13 cellular contexts compared by ENCODE assay signal in genomic region chr15:99155961-99156443, GRCh38. TPM values are rescaled to one million over a fixed set of nuclear protein-coding genes. Genes with fewer than 3 reads are reported as not detected.
DNase-seq lines count a peak whose midpoint lies in the region; ATAC-seq and TF ChIP-seq lines count a peak whose summit lies in the region.
"Had no signal": no experiment of that assay in that cellular context is flagged by ENCODE, and none has a peak within 500 bp of the region (broad histone marks: within the 10 kb centered on the region; RNA-seq: fewer than 3 reads in every experiment).

No MANE protein-coding gene starts in this region.

- H3K36me3 ChIP-seq in DND-41 (ENCODE audit: insufficient read depth, low read length) = peaks cover 20% of the 10 kb centered on the region; the same call in 1 of the 2 replicates
- H3K36me3 ChIP-seq in IMR-90 (ENCODE audit: control insufficient read depth, insufficient read depth, low read length) = peaks cover 7% of the 10 kb centered on the region
- peaks cover under 1% of the 10 kb centered on the region for H3K36me3 ChIP-seq in mammary epithelial cell (ENCODE audit: insufficient read depth, low read length)
- H3K36me3 ChIP-seq in mucosa of descending colon (ENCODE audit: low read depth) = no peaks in the 10 kb centered on the region
- H3K36me3 ChIP-seq in aorta (ENCODE audit: control insufficient read depth in 1 of 2, insufficient read depth in 2 of 2, low read length in 1 of 2) = no peaks in the 10 kb centered on the region

- no peaks in the 10 kb centered on the region for H4K20me1 ChIP-seq in DND-41 (ENCODE audit: insufficient read depth, low read length)
- H4K20me1 ChIP-seq in IMR-90 (ENCODE audit: insufficient read depth, low read length) = no peaks in the 10 kb centered on the region
- no peaks in the 10 kb centered on the region for H4K20me1 ChIP-seq in mammary epithelial cell (ENCODE audit: insufficient read depth, low read length)

- intact Hi-C loops in IMR-90 (cut with micrococcal nuclease) (no loop called here), mammary epithelial cell (cut with micrococcal nuclease) (no loop called here), mucosa of descending colon (cut with DNase I, micrococcal nuclease) (no loop called here), aorta (cut with DNase I) (no loop called here)

- 0 out of 2 replicates have a peak overlapping the region, but pooled peaks have one; percentile 8 for H3K23ac ChIP-seq in IMR-90 (ENCODE audit: low read depth, low read length)

- TF ChIP-seq CTCF in DND-41 (IDR thresholded peaks at IDR 0.05; ENCODE audit: borderline replicate concordance, extremely low read depth, low read length, poor library complexity, severe bottlenecking) = no peak
- TF ChIP-seq CTCF in IMR-90 (conservative IDR thresholded peaks at IDR 0.05; ENCODE audit: low read depth, low read length) = no peak
- no peak for TF ChIP-seq CTCF in mammary epithelial cell (conservative IDR thresholded peaks at IDR 0.05 in 1 of 2, IDR thresholded peaks at IDR 0.05 in 1 of 2; ENCODE audit: extremely low read depth in 1 of 2, insufficient read depth in 1 of 2, low read depth in 1 of 2, low read length in 2 of 2)
- no peak for TF ChIP-seq CTCF in mucosa of descending colon (IDR thresholded peaks at IDR 0.05)

- in situ Hi-C loops in IMR-90 (cut with MboI; ENCODE audit: low sequenced_read_pairs) = no loop called here
- in situ Hi-C loops in mammary epithelial cell (cut with MboI; ENCODE audit: low sequenced_read_pairs in 2 of 2) = no loop called here

- H2BK5ac ChIP-seq in IMR-90 (ENCODE audit: low read depth, low read length, poor library complexity, severe bottlenecking) = no peak overlapping the region

- H3K4me2 ChIP-seq in DND-41 (ENCODE audit: insufficient read depth, low read length) = no peak overlapping the region
- H3K4me2 ChIP-seq in IMR-90 (ENCODE audit: low read depth, low read length) = no peak overlapping the region
- no peak overlapping the region for H3K4me2 ChIP-seq in mammary epithelial cell (ENCODE audit: insufficient read depth, low read depth, low read length)

- H3K79me2 ChIP-seq in DND-41 (ENCODE audit: insufficient read depth, low read length) = no peaks in the 10 kb centered on the region
- H3K79me2 ChIP-seq in mammary epithelial cell (ENCODE audit: insufficient read depth, low read length) = no peaks in the 10 kb centered on the region

- dilution Hi-C loops in IMR-90 (cut with HindIII; ENCODE audit: low sequenced_read_pairs, unreplicated experiment) = no loop called here
- dilution Hi-C loops in mammary epithelial cell (cut with HindIII; ENCODE audit: low sequenced_read_pairs) = no loop called here

- H4K5ac ChIP-seq in IMR-90 (ENCODE audit: low read depth, low read length) = no peak overlapping the region

- BruUV-seq in IMR-90 (replicated peaks; lab: Mats Ljungman, UMichigan) (no TSS peak), mammary epithelial cell (replicated peaks; lab: Mats Ljungman, UMichigan) (no TSS peak)

- no peak overlapping the region for H3K9ac ChIP-seq in DND-41 (ENCODE audit: low read depth, low read length)
- H3K9ac ChIP-seq in IMR-90 (ENCODE audit: low read depth, low read length) = no peak overlapping the region
- H3K9ac ChIP-seq in mammary epithelial cell (ENCODE audit: insufficient read depth, low read length) = no peak overlapping the region

- peak overlapping the region; percentile 50; the same call in 1 of the 2 replicates for H3K14ac ChIP-seq in IMR-90 (replicated peaks; ENCODE audit: low read depth, low read length)

- H2BK20ac ChIP-seq in IMR-90 (ENCODE audit: low read depth, low read length) = peak overlapping the region; percentile 64; the same call in 1 of the 2 replicates

- H3K4me1 ChIP-seq in DND-41 (ENCODE audit: insufficient read depth, low read length) (no peaks in the 10 kb centered on the region), IMR-90 (ENCODE audit: control insufficient read depth, insufficient read depth, low read length) (peaks cover 14% of the 10 kb centered on the region), mammary epithelial cell (ENCODE audit: insufficient read depth, low read length) (no peaks in the 10 kb centered on the region), mucosa of descending colon (ENCODE audit: low read depth) (no peaks in the 10 kb centered on the region), aorta (ENCODE audit: control insufficient read depth in 1 of 2, insufficient read depth in 2 of 2, low read length in 2 of 2) (no peaks in the 10 kb centered on the region)

- H2BK15ac ChIP-seq in IMR-90 (ENCODE audit: low read depth, low read length) = peak overlapping the region; percentile 57; the same call in 1 of the 3 replicates

- H3K27ac ChIP-seq in DND-41 (ENCODE audit: low read length) (no peak overlapping the region), IMR-90 (ENCODE audit: insufficient read depth, low read length) (no peak overlapping the region), mammary epithelial cell (ENCODE audit: insufficient read depth, low read depth, low read length) (no peak overlapping the region), aorta (ENCODE audit: low read depth in 1 of 2, low read length in 2 of 2) (no peak overlapping the region)

- ATAC-seq in DND-41 (ENCODE audit: insufficient read depth, low read depth) (peak; percentile 54; the same call in 2 of the 3 replicates), IMR-90 (ENCODE audit: low read depth) (peak; percentile 51), mucosa of descending colon (peak; percentile 73), HG03135 (IDR thresholded peaks at IDR 0.05; ENCODE audit: unreplicated experiment) (no peak), aorta (ENCODE audit: low FRiP score) (no peak)

- H3K4me3 ChIP-seq in DND-41 (ENCODE audit: low read depth in 1 of 2, low read length in 2 of 2) (no peak overlapping the region), IMR-90 (ENCODE audit: insufficient read depth, low read depth, low read length) (no peak overlapping the region), mammary epithelial cell (replicated peaks in 1 of 3; ENCODE audit: insufficient read depth in 1 of 3, low read depth in 2 of 3, low read length in 3 of 3) (no peak overlapping the region), mucosa of descending colon (no peak overlapping the region), aorta (ENCODE audit: low read length in 2 of 2) (no peak overlapping the region)

- CTCF ChIA-PET in IMR-90 (lab: Yijun Ruan, JAX) (no interaction called here), mammary epithelial cell (lab: Charles Lee; ENCODE audit: low non-redundant PET) (no interaction called here)

- 0 out of 2 replicates have a peak overlapping the region, but pooled peaks have one; percentile 16 for H4K91ac ChIP-seq in IMR-90 (ENCODE audit: insufficient read depth, low read depth, low read length)

- peak overlapping the region; percentile 96 for H2AK9ac ChIP-seq in IMR-90 (replicated peaks; ENCODE audit: low read depth, low read length, poor library complexity)

- H3K9me3 ChIP-seq in DND-41 (ENCODE audit: insufficient read depth, low read length, severe bottlenecking) (no peaks in the 10 kb centered on the region), IMR-90 (ENCODE audit: control insufficient read depth, insufficient read depth, low read length) (no peaks in the 10 kb centered on the region), mammary epithelial cell (replicated peaks; ENCODE audit: insufficient read depth, low read length) (no peaks in the 10 kb centered on the region), mucosa of descending colon (no peaks in the 10 kb centered on the region), aorta (ENCODE audit: control insufficient read depth, low read length) (no peaks in the 10 kb centered on the region)

- H3K27me3 ChIP-seq in DND-41 (ENCODE audit: insufficient read depth, low read length, poor library complexity) = no peaks in the 10 kb centered on the region
- no peaks in the 10 kb centered on the region for H3K27me3 ChIP-seq in IMR-90 (ENCODE audit: control insufficient read depth, insufficient read depth, low read length)
- H3K27me3 ChIP-seq in mammary epithelial cell (ENCODE audit: insufficient read depth, low read length) = no peaks in the 10 kb centered on the region
- H3K27me3 ChIP-seq in aorta (ENCODE audit: control insufficient read depth in 1 of 2, insufficient read depth in 2 of 2, low read length in 1 of 2) = no peaks in the 10 kb centered on the region

- no peak overlapping the region for H2AFZ ChIP-seq in DND-41 (ENCODE audit: low read depth, low read length)
- peak overlapping the region; percentile 36 for H2AFZ ChIP-seq in IMR-90 (replicated peaks; ENCODE audit: low read length, poor library complexity)
- H2AFZ ChIP-seq in mammary epithelial cell (ENCODE audit: low read depth, low read length) = no peak overlapping the region

- POLR2A ChIA-PET in IMR-90 (lab: Charles Lee; ENCODE audit: unreplicated experiment) = no interaction called here

- H3K56ac ChIP-seq in IMR-90 (ENCODE audit: extremely low read depth, insufficient read depth, low read length) = no peak overlapping the region

- H2AK5ac ChIP-seq in IMR-90 (ENCODE audit: low read depth, low read length) = peak overlapping the region; percentile 23; the same call in 1 of the 2 replicates

- peak overlapping the region; percentile 74 for H2BK120ac ChIP-seq in IMR-90 (ENCODE audit: low read depth, low read length)

- no peak for TF ChIP-seq POLR2A in IMR-90 (IDR thresholded peaks at IDR 0.05; ENCODE audit: low read depth, low read length)

- H4K8ac ChIP-seq in IMR-90 (ENCODE audit: low read depth in 2 of 2, low read length in 2 of 2) = peak overlapping the region in 1 of 2 experiments; percentile 43; a peak in 2 of 4 replicates

- TF ChIP-seq RAD21 in IMR-90 (IDR thresholded peaks at IDR 0.05; ENCODE audit: low read length) = no peak

- DNase-seq in DND-41 = no peak
- DNase-seq in IMR-90 = peak; percentile 65
- DNase-seq in mammary epithelial cell = peak; percentile 84
- no peak for DNase-seq in mucosa of descending colon
- no peak for DNase-seq in activated naive CD4-positive, alpha-beta T cell treated with anti-CD3 and anti-CD28 coated beads, Interleukin-2, amount 50 U/mL, for 16 hours
- no peak for DNase-seq in activated effector memory CD4-positive, alpha-beta T cell treated with anti-CD3 and anti-CD28 coated beads, Interleukin-2, amount 50 U/mL, for 16 hours
- DNase-seq in aorta = no peak
- DNase-seq: C1 segment of cervical spinal cord; glutamatergic neuron; NCI-H2171 treated with DMSO at 0.1 percent for 48 hours; nucleus accumbens; stimulated activated CD4-positive, alpha-beta T cell treated with anti-CD3 and anti-CD28 coated beads, Interleukin-2, amount 100 ng/mL, for 24 hours had no signal

- H3K9me1 ChIP-seq in IMR-90 (ENCODE audit: insufficient read depth, low read length) = peaks cover 23% of the 10 kb centered on the region; the same call in 1 of the 2 replicates

- WGBS in IMR-90 (ENCODE audit: extremely low coverage in 2 of 2, insufficient read length in 1 of 2), 2 experiments = 91% methylated on average over 4 of the region's 9 CpGs; no CpG with 5 or more reads in 1 of the 2 experiments
- 79% methylated on average over 9 of the region's 9 CpGs for WGBS in mammary epithelial cell (ENCODE audit: low coverage, missing lambda C conversion rate)
- WGBS in aorta, 2 donors = 79 to 86% methylated on average over 9 of the region's 9 CpGs

- no peak overlapping the region for H3K18ac ChIP-seq in IMR-90 (ENCODE audit: low read depth, low read length)

- H3K79me1 ChIP-seq in IMR-90 (ENCODE audit: low read depth in 1 of 2, low read length in 2 of 2) = peaks cover 0 to 16% of the 10 kb centered on the region in 2 experiments; a peak in 1 of 4 replicates

- peak overlapping the region; percentile 69 for H3K4ac ChIP-seq in IMR-90 (ENCODE audit: low read depth, low read length)

RNA-seq across cellular contexts. Expression of gene SYNM, which starts 51.1 kb away (rescaled TPM):
- 3.4 and 5.0 TPM in 2 replicates for total RNA-seq in IMR-90 (2012; rRNA removed)
- polyA plus RNA-seq in IMR-90 (2012; rRNA removed) = 1.9 and 2.1 TPM in 2 replicates
- polyA plus RNA-seq in IMR-90 (2012; cell fraction: cytosol; rRNA removed) = 0.81 and 0.86 TPM in 2 replicates
- 3.0 and 8.1 TPM in 2 replicates for polyA plus RNA-seq in IMR-90 (2012; cell fraction: nucleus; rRNA removed; ENCODE audit: low replicate concordance)
- 1 to 10 TPM in 1 of 2 donors, under 1 TPM in 1; 0.82 to 4.3 TPM for total RNA-seq in mammary epithelial cell
- 0.31 TPM for polyA plus RNA-seq in mammary epithelial cell
- polyA minus RNA-seq in mammary epithelial cell = 4.4 TPM
- total RNA-seq in mucosa of descending colon = 100 to 1,000 TPM in 1 of 3 donors, 10 to 100 TPM in 2; 10.9 to 777 (median 37.0) TPM
- total RNA-seq in aorta = 100 to 1,000 TPM in 1 of 2 donors, 10 to 100 TPM in 1; 81.9 to 103 TPM
- 10 to 100 TPM; 42.6 to 45.7 TPM for polyA plus RNA-seq in aorta

Comparison
In these comparisons a context has a peak if more than half of its experiments do, and no peak if none do; other contexts are left out.
1. ATAC-seq: peak in DND-41 (single experiment), IMR-90 (single experiment) and mucosa of descending colon (single experiment); none in HG03135 (single experiment) and aorta (single experiment).
2. DNase-seq: peak in IMR-90 (single experiment) and mammary epithelial cell (single experiment); none in DND-41 (single experiment), mucosa of descending colon (0 of 3), activated naive CD4-positive, alpha-beta T cell treated with anti-CD3 and anti-CD28 coated beads, Interleukin-2, amount 50 U/mL, for 16 hours (single experiment), activated effector memory CD4-positive, alpha-beta T cell treated with anti-CD3 and anti-CD28 coated beads, Interleukin-2, amount 50 U/mL, for 16 hours (single experiment) and aorta (0 of 2).